ENCODE assay signal across 9 cellular contexts in genomic region chr12:82527165-82527780, GRCh38.
DNase-seq lines count a peak whose midpoint lies in the region; TF ChIP-seq lines count a peak whose summit lies in the region.
"Had no signal": no experiment of that assay in that cellular context is flagged by ENCODE, and none has a peak within 500 bp of the region (broad histone marks: within the 10 kb centered on the region; RNA-seq: fewer than 3 reads in every experiment).

No MANE protein-coding gene starts in this region.

- H3K4me3 ChIP-seq in AG04449 (ENCODE audit: low read depth, low read length), result no peak overlapping the region
- no peak overlapping the region for H3K4me3 ChIP-seq in GM06990 (replicated peaks; ENCODE audit: low read depth, low read length)
- H3K4me3 ChIP-seq in esophagus squamous epithelium, result no peak overlapping the region

- WGBS in esophagus squamous epithelium, 2 donors, result 8 to 11% methylated on average over 5 of the region's 5 CpGs

- H3K27me3 ChIP-seq in GM06990 (replicated peaks; ENCODE audit: control insufficient read depth, insufficient read depth, low read length) (no peaks in the 10 kb centered on the region), esophagus squamous epithelium (no peaks in the 10 kb centered on the region)

- POLR2A ChIA-PET in AG04449 (lab: Yijun Ruan, JAX), result no interaction called here

- H3K4me1 ChIP-seq in esophagus squamous epithelium, result peaks cover 0 to 5% (median 0%) of the 10 kb centered on the region in 3 donors

- H3K9me3 Mint-ChIP-seq in HFFc6 (no peaks in the 10 kb centered on the region), osteocyte (ENCODE audit: unreplicated experiment) (no peaks in the 10 kb centered on the region)
- H3K9me3 Mint-ChIP-seq: naive thymus-derived CD8-positive, alpha-beta T cell had no signal

- H3K4me3 Mint-ChIP-seq in HFFc6, result no peak overlapping the region
- H3K4me3 Mint-ChIP-seq in osteocyte (ENCODE audit: unreplicated experiment), result no peak overlapping the region
- H3K4me3 Mint-ChIP-seq: naive thymus-derived CD8-positive, alpha-beta T cell had no signal

- CTCF ChIA-PET in AG04449 (lab: Yijun Ruan, JAX), result interaction anchor here (0.7 to 3.4 kb wide), 10 partner anchors 11 to 1976 kb away, joined by 3 to 21 read pairs (median 3); no protein-coding TSS in a partner anchor

- H3K36me3 ChIP-seq in GM06990 (ENCODE audit: control insufficient read depth, insufficient read depth, low read length), result no peaks in the 10 kb centered on the region
- no peaks in the 10 kb centered on the region for H3K36me3 ChIP-seq in esophagus squamous epithelium

- H3K27ac Mint-ChIP-seq in HFFc6 (no peak overlapping the region), osteocyte (ENCODE audit: unreplicated experiment) (no peak overlapping the region)
- H3K27ac Mint-ChIP-seq: naive thymus-derived CD8-positive, alpha-beta T cell had no signal

- H3K36me3 Mint-ChIP-seq in HFFc6 (ENCODE audit: low read depth), result no peaks in the 10 kb centered on the region
- H3K36me3 Mint-ChIP-seq in osteocyte (ENCODE audit: unreplicated experiment), result no peaks in the 10 kb centered on the region
- H3K36me3 Mint-ChIP-seq: naive thymus-derived CD8-positive, alpha-beta T cell had no signal

- no peak overlapping the region for H3K27ac ChIP-seq in esophagus squamous epithelium

- no peak for TF ChIP-seq POLR2A in esophagus squamous epithelium (IDR thresholded peaks at IDR 0.05)

- TF ChIP-seq CTCF in AG04449 (IDR thresholded peaks at IDR 0.05; ENCODE audit: insufficient read depth, low read length, missing control alignments), result peak; percentile 72
- TF ChIP-seq CTCF in GM06990 (IDR thresholded peaks at IDR 0.05; ENCODE audit: insufficient read depth, low read length, poor library complexity, severe bottlenecking), result peak; percentile 85
- peak; percentile 91 for TF ChIP-seq CTCF in HFFc6 (IDR thresholded peaks at IDR 0.05)
- peak; percentile 56 to 81 (median 74) for TF ChIP-seq CTCF in esophagus squamous epithelium (IDR thresholded peaks at IDR 0.05)
- peak; percentile 94 for TF ChIP-seq CTCF in osteocyte (IDR thresholded peaks at IDR 0.05)

- DNase-seq in AG04449 (ENCODE audit: low read depth, low spot score) (peak; percentile 7), GM06990 (ENCODE audit: extremely low read depth, insufficient read length) (peak; percentile 26), HFFc6 (peak; percentile 50), NCI-H1092 (lab: John Stamatoyannopoulos, UW) (peak; percentile 8), SW480 (ENCODE audit: low spot score) (peak; percentile 65), esophagus squamous epithelium (lab: John Stamatoyannopoulos, UW) (no peak), osteocyte (ENCODE audit: extremely low spot score, unreplicated experiment) (no peak), HPDE6-E6E7 (ENCODE audit: extremely low spot score) (no peak)

- no peaks in the 10 kb centered on the region for H3K27me3 Mint-ChIP-seq in HFFc6 (ENCODE audit: insufficient read depth)
- peaks cover 39% of the 10 kb centered on the region for H3K27me3 Mint-ChIP-seq in osteocyte (ENCODE audit: unreplicated experiment)

- intact Hi-C loops in esophagus squamous epithelium (cut with DNase I), result no loop called here

- no peaks in the 10 kb centered on the region for H3K9me3 ChIP-seq in esophagus squamous epithelium

- H3K4me1 Mint-ChIP-seq in HFFc6 (ENCODE audit: low read depth) (no peaks in the 10 kb centered on the region), osteocyte (ENCODE audit: unreplicated experiment) (no peaks in the 10 kb centered on the region)
- H3K4me1 Mint-ChIP-seq: naive thymus-derived CD8-positive, alpha-beta T cell had no signal

Comparison
In these comparisons a context has a peak if more than half of its experiments do, and no peak if none do; other contexts are left out.
1. DNase-seq: peak in AG04449 (single experiment), GM06990 (single experiment), HFFc6 (single experiment), NCI-H1092 (single experiment) and SW480 (single experiment); none in esophagus squamous epithelium (single experiment), osteocyte (single experiment) and HPDE6-E6E7 (single experiment).
2. Peak in every context shown above with its lines, with median percentiles within 50 percentile points of each other: CTCF ChIP-seq.